In the genomic region with DNA sequence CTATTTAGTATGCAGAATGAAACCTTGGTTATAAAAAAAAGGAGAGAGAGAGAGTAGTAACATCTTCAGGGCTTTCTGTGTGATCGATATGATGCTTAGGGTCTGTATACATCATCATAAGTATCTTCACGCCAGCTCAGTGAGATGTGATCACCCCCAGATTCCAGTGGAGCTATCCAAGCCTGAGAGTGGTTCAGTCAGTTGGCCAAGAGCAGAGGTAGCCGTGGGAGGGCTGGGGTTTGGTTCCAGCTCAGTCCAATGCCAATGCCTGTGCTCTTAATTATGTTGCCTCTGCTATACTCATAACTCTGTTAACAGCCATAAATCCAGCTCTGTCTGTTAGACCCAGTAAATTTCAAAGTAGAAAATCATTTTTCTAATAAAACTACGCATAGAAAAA, we compare ENCODE assay signal across 17 cellular contexts.
"Had no signal": no experiment of that assay in that cellular context is flagged by ENCODE, and none has a peak within 500 bp of the region (broad histone marks: within the 10 kb centered on the region; RNA-seq: fewer than 3 reads in every experiment).

No MANE protein-coding gene starts in this region.

- H3K4me3 Mint-ChIP-seq: activated CD4-positive, alpha-beta T cell treated with anti-CD3 and anti-CD28 coated beads, Interleukin-2, amount 10 ng/mL, durations not matched to agents 7 days and 5 days; activated CD8-positive, alpha-beta T cell treated with anti-CD3 and anti-CD28 coated beads, Interleukin-2, amount 10 ng/mL, durations not matched to agents 7 days and 5 days; activated T-cell treated with anti-CD3 and anti-CD28 coated beads, Interleukin-2, amount 50 U/mL, for 4 hours; dendritic cell treated with granulocyte-macrophage colony-stimulating factor and Interleukin-4, amounts not matched to agents 40 ng/mL and 50 ng/mL, for 4 days; immature natural killer cell; stimulated activated naive CD8-positive, alpha-beta T cell treated with anti-CD3 and anti-CD28 coated beads, Interleukin-15, Interleukin-2, amounts not matched to agents 100 ng/mL and 50 ng/mL, for 24 hours had no signal

- ATAC-seq: activated CD8-positive, alpha-beta T cell treated with anti-CD3 and anti-CD28 coated beads, Interleukin-2, amount 10 ng/mL, durations not matched to agents 7 days and 5 days; activated T-cell treated with anti-CD3 and anti-CD28 coated beads, Interleukin-2, amount 50 U/mL, for 4 hours had no signal

- H3K27me3 Mint-ChIP-seq: activated CD4-positive, alpha-beta T cell treated with anti-CD3 and anti-CD28 coated beads, Interleukin-2, amount 10 ng/mL, durations not matched to agents 7 days and 5 days; dendritic cell treated with granulocyte-macrophage colony-stimulating factor and Interleukin-4, amounts not matched to agents 40 ng/mL and 50 ng/mL, for 4 days; stimulated activated naive CD8-positive, alpha-beta T cell treated with anti-CD3 and anti-CD28 coated beads, Interleukin-15, Interleukin-2, amounts not matched to agents 100 ng/mL and 50 ng/mL, for 24 hours had no signal

- H3K9me3 Mint-ChIP-seq: activated CD4-positive, alpha-beta T cell treated with anti-CD3 and anti-CD28 coated beads, Interleukin-2, amount 10 ng/mL, durations not matched to agents 7 days and 5 days; activated T-cell treated with anti-CD3 and anti-CD28 coated beads, Interleukin-2, amount 50 U/mL, for 4 hours; dendritic cell treated with granulocyte-macrophage colony-stimulating factor and Interleukin-4, amounts not matched to agents 40 ng/mL and 50 ng/mL, for 4 days; immature natural killer cell; stimulated activated naive CD8-positive, alpha-beta T cell treated with anti-CD3 and anti-CD28 coated beads, Interleukin-15, Interleukin-2, amounts not matched to agents 100 ng/mL and 50 ng/mL, for 24 hours had no signal

- H3K27ac Mint-ChIP-seq: activated CD4-positive, alpha-beta T cell treated with anti-CD3 and anti-CD28 coated beads, Interleukin-2, amount 10 ng/mL, durations not matched to agents 7 days and 5 days; activated CD8-positive, alpha-beta T cell treated with anti-CD3 and anti-CD28 coated beads, Interleukin-2, amount 10 ng/mL, durations not matched to agents 7 days and 5 days; immature natural killer cell; progenitor cell of endocrine pancreas; stimulated activated naive CD8-positive, alpha-beta T cell treated with anti-CD3 and anti-CD28 coated beads, Interleukin-15, Interleukin-2, amounts not matched to agents 100 ng/mL and 50 ng/mL, for 24 hours had no signal

- DNase-seq: activated CD4-positive, alpha-beta T cell treated with anti-CD3 and anti-CD28 coated beads, Interleukin-2, amount 10 ng/mL, durations not matched to agents 7 days and 5 days; activated CD4-positive, CD25-positive, alpha-beta regulatory T cell; activated CD8-positive, alpha-beta memory T cell treated with anti-CD3 and anti-CD28 coated beads, Interleukin-2, amount 50 U/mL, for 4 hours; activated CD8-positive, alpha-beta T cell treated with anti-CD3 and anti-CD28 coated beads, Interleukin-2, amount 10 ng/mL, durations not matched to agents 7 days and 5 days; activated effector memory CD4-positive, alpha-beta T cell treated with anti-CD3 and anti-CD28 coated beads, Interleukin-2, amount 50 U/mL, for 16 hours; activated naive CD4-positive, alpha-beta T cell treated with anti-CD3 and anti-CD28 coated beads, Interleukin-2, amount 50 U/mL, for 16 hours; activated T-cell treated with anti-CD3 and anti-CD28 coated beads, Interleukin-2, amount 50 U/mL, for 4 hours; effector CD8-positive, alpha-beta T cell; esophagus squamous epithelium; immature natural killer cell; kidney glomerular epithelial cell; left ventricle myocardium inferior; mammary epithelial cell; stimulated activated CD4-positive, alpha-beta T cell treated with anti-CD3 and anti-CD28 coated beads, Interleukin-2, amount 100 ng/mL, for 24 hours had no signal
